ENCODE assay signal across 3 cellular contexts in the genomic region with DNA sequence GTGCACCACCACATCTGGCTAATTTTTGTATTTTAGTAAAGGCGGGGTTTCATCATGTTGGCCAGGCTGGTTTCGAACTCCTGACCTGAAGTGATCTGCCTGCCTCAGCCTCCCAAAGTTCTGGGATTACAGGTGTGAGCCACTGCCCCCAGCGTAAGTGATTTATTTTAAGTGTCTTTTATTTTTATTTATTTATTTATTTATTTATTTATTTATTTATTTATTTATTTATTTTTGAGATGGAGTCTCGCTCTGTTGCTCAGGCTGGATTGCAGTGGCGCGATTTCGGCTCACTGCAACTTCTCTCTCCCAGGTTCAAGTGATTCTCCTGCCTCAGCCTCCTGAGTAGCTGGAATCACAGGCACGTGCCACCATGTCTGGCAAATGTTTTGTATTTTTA. TPM values are rescaled to one million over a fixed set of nuclear protein-coding genes. Genes with fewer than 3 reads are reported as not detected.
DNase-seq lines count a peak whose midpoint lies in the region; ATAC-seq, FAIRE-seq and TF ChIP-seq lines count a peak whose summit lies in the region.
"Not testable (repeated sequence)": the region's sequence is repeated elsewhere in the genome, so short reads cannot be mapped to it uniquely, and the experiment has no call there.

No MANE protein-coding gene starts in this region.

- H3K4me3 Mint-ChIP-seq in WTC11: not testable (repeated sequence)

- H3K9me3 Mint-ChIP-seq in WTC11: not testable (repeated sequence)

- POLR2A ChIA-PET in A549 (lab: Yijun Ruan, JAX); WTC11 (lab: Charles Lee): not testable (repeated sequence)
- POLR2A ChIA-PET in HEK293 (lab: Yijun Ruan, JAX): interaction anchor here (0.6 kb wide), 1 partner anchor 22 kb away, joined by 3 read pairs; no protein-coding TSS in a partner anchor

- not testable (repeated sequence) for H3K27ac ChIP-seq in A549; HEK293 (ENCODE audit: extremely low read depth, low read depth, low read length)

- peaks cover 6 to 10% of the 10 kb centered on the region in 2 experiments; a peak in 2 of 3 replicates for H3K36me3 ChIP-seq in HEK293 (ENCODE audit: control insufficient read depth in 2 of 2, insufficient read depth in 1 of 2, low read length in 2 of 2)

- CTCF ChIA-PET in A549 (lab: Yijun Ruan, JAX) (interaction anchor here (1.2 kb wide), 1 partner anchor 13 kb away, joined by 4 read pairs; no protein-coding TSS in a partner anchor), HEK293 (lab: Yijun Ruan, JAX) (interaction anchor here (3.1 kb wide), 1 partner anchor 13 kb away, joined by 15 read pairs; no protein-coding TSS in a partner anchor)
- CTCF ChIA-PET in WTC11 (lab: Charles Lee): not testable (repeated sequence)

- not testable (repeated sequence) for TF ChIP-seq EP300 in A549 (IDR thresholded peaks at IDR 0.05)

- not testable (repeated sequence) for H3K9me3 ChIP-seq in A549; HEK293 (ENCODE audit: control insufficient read depth, insufficient read depth, low read depth, low read length)

- not testable (repeated sequence) for ATAC-seq in A549, WTC11

- H3K4me2 ChIP-seq in A549: not testable (repeated sequence)

- TF ChIP-seq CTCF in A549 (IDR thresholded peaks at IDR 0.05); HEK293 (tag by site-specific recombination; IDR thresholded peaks at IDR 0.05); WTC11 (IDR thresholded peaks at IDR 0.05): not testable (repeated sequence)

- H3K4me1 Mint-ChIP-seq in WTC11: not testable (repeated sequence)

- TF ChIP-seq POLR2A in A549 (IDR thresholded peaks at IDR 0.05; ENCODE audit: low read length): not testable (repeated sequence)

- FAIRE-seq in A549 (lab: Jason Lieb, UNC): not testable (repeated sequence)

- not testable (repeated sequence) for H3K27ac Mint-ChIP-seq in WTC11

- not testable (repeated sequence) for H3K27me3 Mint-ChIP-seq in WTC11 (ENCODE audit: low read depth)

- not testable (repeated sequence) for DNase-seq in A549 (ENCODE audit: low read depth in 1 of 2, low spot score in 1 of 2); WTC11 (ENCODE audit: low spot score)

- H3K4me3 ChIP-seq in A549; HEK293 (ENCODE audit: low read depth, low read length): not testable (repeated sequence)

- not testable (repeated sequence) for H3K4me1 ChIP-seq in A549; HEK293 (ENCODE audit: control insufficient read depth, insufficient read depth, low read length)

- 88% methylated on average over 8 of the region's 8 CpGs for WGBS in A549 (ENCODE audit: missing lambda C conversion rate)

- H3K36me3 Mint-ChIP-seq in WTC11: not testable (repeated sequence)

- TF ChIP-seq RAD21 in A549 (conservative IDR thresholded peaks at IDR 0.05 in 1 of 2, IDR thresholded peaks at IDR 0.05 in 1 of 2): not testable (repeated sequence)

TF ChIP-seq in A549, 52 proteins besides CTCF, POLR2A, EP300 and RAD21:
- TF ChIP-seq ZC3H11A (IDR thresholded peaks at IDR 0.05): peak; percentile 26; the same call in 1 of the 2 replicates

TF ChIP-seq in HEK293, 187 proteins besides CTCF, POLR2A, EP300 and RAD21 (continues in another document):
- TF ChIP-seq ZNF394 (tag by site-specific recombination; IDR thresholded peaks at IDR 0.05; ENCODE audit: borderline replicate concordance) (peak; percentile 91), ZNF266 (tag by site-specific recombination; IDR thresholded peaks at IDR 0.05; ENCODE audit: low read depth) (peak; percentile 51; the same call in 1 of the 2 replicates), ZNF623 (tag by site-specific recombination; IDR thresholded peaks at IDR 0.05) (peak; percentile 65), ZNF654 (tag by site-specific recombination; IDR thresholded peaks at IDR 0.05; ENCODE audit: low read depth) (peak; percentile 30), REST (tag by site-specific recombination; IDR thresholded peaks at IDR 0.05) (0 out of 2 replicates have a peak, but pooled peaks have one; percentile 58)

TF ChIP-seq in WTC11, 78 proteins besides CTCF, POLR2A, EP300 and RAD21:
- TF ChIP-seq HMGA2 (CRISPR knock-in tag; IDR thresholded peaks at IDR 0.05): peak; percentile 54; the same call in 1 of the 2 replicates

RNA-seq across cellular contexts. Expression of gene SLC17A5, which starts 30.3 kb away (rescaled TPM):
- polyA plus RNA-seq in A549 (2011; rRNA removed) (9.6 and 10.0 TPM in 2 replicates), A549 (2017; fragmentation: RNase III; extraction: RNeasy Plus Mini Kit Qiagen cat#74134 plus additional on column Dnase treatment) (7.0 to 10.6 TPM (median 7.8 TPM) in 3 replicates)
- 2.6 and 2.8 TPM in 2 replicates for polyA plus RNA-seq in A549 (2012; cell fraction: cytosol; rRNA removed)
- 1.4 and 1.5 TPM in 2 replicates for polyA plus RNA-seq in A549 (2012; cell fraction: nucleus; rRNA removed)
- polyA minus RNA-seq in A549 (2011; rRNA and poly(A)+ RNA removed): 7.3 and 10.2 TPM in 2 replicates
- 8.6 to 9.3 TPM (median 8.9 TPM) in 3 replicates for total RNA-seq in WTC11 (2021)
